ENCODE assay signal across 8 cellular contexts in the genomic region with DNA sequence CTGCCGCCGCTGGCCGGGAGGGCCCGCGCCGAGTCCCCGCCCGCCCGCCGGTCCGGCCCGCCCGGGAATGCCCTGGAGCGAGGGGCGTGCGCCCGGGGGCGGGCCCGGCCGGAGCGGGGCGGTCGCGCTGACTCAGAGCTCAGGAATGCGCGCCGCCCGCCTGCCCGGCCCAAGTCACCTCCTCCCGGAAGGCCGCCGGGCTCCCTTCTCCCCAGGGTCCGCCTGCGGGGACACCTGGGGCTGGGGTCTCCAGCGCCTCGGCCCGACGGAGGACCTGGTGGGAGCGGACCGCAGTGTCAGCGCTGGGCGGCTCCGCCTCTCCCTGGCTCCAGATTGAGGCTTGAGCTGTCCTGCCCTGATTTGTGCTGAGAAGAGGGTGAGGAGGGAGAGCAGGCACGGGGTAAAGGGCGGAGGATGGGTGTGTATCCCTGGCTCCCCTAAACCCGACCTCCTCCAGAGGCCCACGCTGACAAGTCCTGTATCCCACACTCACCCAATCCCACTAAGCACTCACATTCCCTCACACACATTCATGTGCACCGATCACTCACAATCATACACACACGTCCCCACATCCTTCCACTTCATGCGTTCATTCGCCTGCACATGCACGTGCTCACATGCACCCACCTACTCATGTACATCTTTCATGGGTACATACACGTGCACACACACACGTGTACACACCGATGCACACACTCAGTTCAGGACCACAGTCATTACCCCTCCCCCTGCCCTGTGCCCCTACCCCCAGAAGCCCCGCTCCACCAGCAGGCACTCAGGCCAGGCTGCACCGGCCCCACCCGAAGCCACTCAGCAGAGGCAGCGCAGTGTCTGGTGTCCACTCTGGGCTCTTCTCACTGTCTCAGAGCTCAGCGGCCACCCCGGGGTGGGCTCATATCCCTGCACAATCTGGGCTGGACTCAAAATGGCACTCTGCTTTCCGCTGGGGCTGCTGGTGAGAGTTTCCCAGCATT. TPM values are rescaled to one million over a fixed set of nuclear protein-coding genes. Genes with fewer than 3 reads are reported as not detected.
DNase-seq lines count a peak whose midpoint lies in the region; TF ChIP-seq lines count a peak whose summit lies in the region.

A gene with protein sequence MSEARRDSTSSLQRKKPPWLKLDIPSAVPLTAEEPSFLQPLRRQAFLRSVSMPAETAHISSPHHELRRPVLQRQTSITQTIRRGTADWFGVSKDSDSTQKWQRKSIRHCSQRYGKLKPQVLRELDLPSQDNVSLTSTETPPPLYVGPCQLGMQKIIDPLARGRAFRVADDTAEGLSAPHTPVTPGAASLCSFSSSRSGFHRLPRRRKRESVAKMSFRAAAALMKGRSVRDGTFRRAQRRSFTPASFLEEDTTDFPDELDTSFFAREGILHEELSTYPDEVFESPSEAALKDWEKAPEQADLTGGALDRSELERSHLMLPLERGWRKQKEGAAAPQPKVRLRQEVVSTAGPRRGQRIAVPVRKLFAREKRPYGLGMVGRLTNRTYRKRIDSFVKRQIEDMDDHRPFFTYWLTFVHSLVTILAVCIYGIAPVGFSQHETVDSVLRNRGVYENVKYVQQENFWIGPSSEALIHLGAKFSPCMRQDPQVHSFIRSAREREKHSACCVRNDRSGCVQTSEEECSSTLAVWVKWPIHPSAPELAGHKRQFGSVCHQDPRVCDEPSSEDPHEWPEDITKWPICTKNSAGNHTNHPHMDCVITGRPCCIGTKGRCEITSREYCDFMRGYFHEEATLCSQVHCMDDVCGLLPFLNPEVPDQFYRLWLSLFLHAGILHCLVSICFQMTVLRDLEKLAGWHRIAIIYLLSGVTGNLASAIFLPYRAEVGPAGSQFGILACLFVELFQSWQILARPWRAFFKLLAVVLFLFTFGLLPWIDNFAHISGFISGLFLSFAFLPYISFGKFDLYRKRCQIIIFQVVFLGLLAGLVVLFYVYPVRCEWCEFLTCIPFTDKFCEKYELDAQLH (minus strand): TSS at position 71 of the 977 bp plus-strand sequence. CDS start 7,616 bp downstream, outside the sequence.

- peak within 1 kb of the TSS; percentile 93 to 100 for H3K27ac ChIP-seq in tibial artery

- H3K36me3 ChIP-seq in endocrine pancreas (ENCODE audit: control insufficient read depth, insufficient read depth, low read length) (no peaks in the 10 kb centered on the region), tibial artery (no peaks in the 10 kb centered on the region)

- TF ChIP-seq CTCF in tibial artery (IDR thresholded peaks at IDR 0.05), result no peak

- H3K27me3 ChIP-seq in endocrine pancreas (ENCODE audit: control insufficient read depth, insufficient read depth, low read length), result peaks cover 14% of the 10 kb centered on the region
- H3K27me3 ChIP-seq in tibial artery, result no peaks in the 10 kb centered on the region

- H3K9me3 ChIP-seq in endocrine pancreas (ENCODE audit: control insufficient read depth, low read length), result no peaks in the 10 kb centered on the region
- no peaks in the 10 kb centered on the region for H3K9me3 ChIP-seq in tibial artery

- intact Hi-C loops in tibial artery (cut with DNase I; ENCODE audit: low total_unique reads), result no loop called here

- H3K4me1 ChIP-seq in endocrine pancreas (ENCODE audit: control insufficient read depth, insufficient read depth, low read length) (no peaks in the 10 kb centered on the region), tibial artery (peaks cover 13 to 86% (median 82%) of the 10 kb centered on the region in 4 donors)

- DNase-seq in DMS 273 (lab: John Stamatoyannopoulos, UW; ENCODE audit: unreplicated experiment) (peak; percentile 66), DMS 273 treated with DMSO at 0.1 percent for 48 hours (lab: John Stamatoyannopoulos, UW) (no peak), RPMI7951 (ENCODE audit: low read depth) (peak; percentile 56), lung microvascular endothelial cell (ENCODE audit: low read depth in 2 of 2) (peak; percentile 64 to 76), tibial artery (no peak), Kasumi-1 (lab: John Stamatoyannopoulos, UW) (no peak)
- DNase-seq in activated CD4-positive, alpha-beta T cell treated with anti-CD3 and anti-CD28 coated beads for 48 hours, result no peak

- H3K4me3 ChIP-seq in endocrine pancreas (ENCODE audit: control insufficient read depth, insufficient read depth, low read length) (no peak within 1 kb of the TSS), tibial artery (peak within 1 kb of the TSS; percentile 85 to 89)

- peak within 1 kb of the TSS; percentile 55 for H3K9ac ChIP-seq in endocrine pancreas (ENCODE audit: control insufficient read depth, insufficient read depth, low read length)

RNA-seq across cellular contexts. Expression of the gene that starts here (rescaled TPM):
- total RNA-seq in RPMI7951 (2014; rRNA removed; shearing (Covaris generic)), result 14.6 and 19.9 TPM in 2 replicates
- total RNA-seq in lung microvascular endothelial cell, result 12.6 and 24.8 TPM in 2 replicates

Comparison
In these comparisons a context has a peak if more than half of its experiments do, and no peak if none do; other contexts are left out.
1. DNase-seq: peak in DMS 273 (single experiment), RPMI7951 (single experiment) and lung microvascular endothelial cell (2 of 2); none in DMS 273 treated with DMSO at 0.1 percent for 48 hours (single experiment), tibial artery (0 of 2), Kasumi-1 (0 of 2) and activated CD4-positive, alpha-beta T cell treated with anti-CD3 and anti-CD28 coated beads for 48 hours (single experiment).